Comparison of ENCODE assay signal across 8 cellular contexts in genomic region chr11:59615637-59616395, GRCh38. TPM values are rescaled to one million over a fixed set of nuclear protein-coding genes. Genes with fewer than 3 reads are reported as not detected.
DNase-seq lines count a peak whose midpoint lies in the region; ATAC-seq and TF ChIP-seq lines count a peak whose summit lies in the region.

OSBP (minus strand) TSS chr11:59615774; CDS start chr11:59615664, 110 bp downstream.

- TF ChIP-seq CTCF in VCaP (conservative IDR thresholded peaks at IDR 0.05) (0 out of 2 replicates have a peak, but pooled peaks have one; percentile 8), breast epithelium (IDR thresholded peaks at IDR 0.05) (no peak)

- in situ Hi-C loops in ACHN (cut with HindIII; ENCODE audit: low pct_ligation_motif_present, low pct_unique_long_range_greater_than_20kb, low sequenced_read_pairs): no loop called here

- H3K9me3 ChIP-seq in breast epithelium (no peaks in the 10 kb centered on the region), iPS-18a (ENCODE audit: control insufficient read depth, low read depth, low read length) (no peaks in the 10 kb centered on the region), skeletal muscle satellite cell (replicated peaks; ENCODE audit: low read length) (no peaks in the 10 kb centered on the region)

- H3K4me3 ChIP-seq in breast epithelium (peak within 1 kb of the TSS; percentile 83 to 86 (median 83)), iPS-18a (ENCODE audit: low read length) (peak within 1 kb of the TSS; percentile 93), skeletal muscle satellite cell (ENCODE audit: low read length) (peak within 1 kb of the TSS; percentile 83)

- ATAC-seq in GM18870 (IDR thresholded peaks at IDR 0.05; ENCODE audit: unreplicated experiment) (peak; percentile 89), HG03135 (IDR thresholded peaks at IDR 0.05; ENCODE audit: unreplicated experiment) (peak; percentile 89)

- intact Hi-C loops in breast epithelium (cut with DNase I; ENCODE audit: low total_unique reads): no loop called here

- H3K27me3 ChIP-seq in breast epithelium (no peaks in the 10 kb centered on the region), iPS-18a (ENCODE audit: control insufficient read depth, insufficient read depth, low read length) (no peaks in the 10 kb centered on the region), skeletal muscle satellite cell (ENCODE audit: control insufficient read depth, insufficient read depth, low read length) (no peaks in the 10 kb centered on the region)

- peaks cover 0 to 29% of the 10 kb centered on the region in 2 donors for H3K4me1 ChIP-seq in breast epithelium
- peaks cover 6% of the 10 kb centered on the region for H3K4me1 ChIP-seq in iPS-18a (ENCODE audit: control insufficient read depth, low read depth, low read length)
- H3K4me1 ChIP-seq in skeletal muscle satellite cell (ENCODE audit: control insufficient read depth, insufficient read depth, low read length): peaks cover 32% of the 10 kb centered on the region

- DNase-seq in ACHN (peak; percentile 99), NCI-H2196 treated with DMSO at 0.1 percent for 48 hours (lab: John Stamatoyannopoulos, UW; ENCODE audit: unreplicated experiment) (peak; percentile 100), breast epithelium (ENCODE audit: low spot score in 2 of 2) (peak; percentile 99 to 100)

- TF ChIP-seq POLR2A in breast epithelium (IDR thresholded peaks at IDR 0.05): peak; percentile 33

- H3K36me3 ChIP-seq in breast epithelium: no peaks in the 10 kb centered on the region
- peaks cover 7% of the 10 kb centered on the region for H3K36me3 ChIP-seq in iPS-18a (ENCODE audit: control insufficient read depth, low read depth, low read length)
- H3K36me3 ChIP-seq in skeletal muscle satellite cell (ENCODE audit: insufficient read depth, low read length): no peaks in the 10 kb centered on the region

- H3K9ac ChIP-seq in iPS-18a (ENCODE audit: low read length): peak within 1 kb of the TSS; percentile 64
- H3K9ac ChIP-seq in skeletal muscle satellite cell (ENCODE audit: low read depth, low read length): peak within 1 kb of the TSS; percentile 89

- H3K4me2 ChIP-seq in skeletal muscle satellite cell (ENCODE audit: low read length): peak within 1 kb of the TSS; percentile 93

- H3K27ac ChIP-seq in VCaP: peak within 1 kb of the TSS; percentile 95
- peak within 1 kb of the TSS; percentile 95 to 98 for H3K27ac ChIP-seq in breast epithelium
- H3K27ac ChIP-seq in iPS-18a (ENCODE audit: low read length): no peak within 1 kb of the TSS

RNA-seq across cellular contexts. Expression of gene OSBP, which starts in this region (rescaled TPM):
- total RNA-seq in breast epithelium: 10 to 100 TPM; 42.4 to 48.2 (median 43.9) TPM
- total RNA-seq in skeletal muscle satellite cell (2012; rRNA removed): 27.1 and 28.0 TPM in 2 replicates
